ENCODE assay signal across 29 cellular contexts in the genomic region with DNA sequence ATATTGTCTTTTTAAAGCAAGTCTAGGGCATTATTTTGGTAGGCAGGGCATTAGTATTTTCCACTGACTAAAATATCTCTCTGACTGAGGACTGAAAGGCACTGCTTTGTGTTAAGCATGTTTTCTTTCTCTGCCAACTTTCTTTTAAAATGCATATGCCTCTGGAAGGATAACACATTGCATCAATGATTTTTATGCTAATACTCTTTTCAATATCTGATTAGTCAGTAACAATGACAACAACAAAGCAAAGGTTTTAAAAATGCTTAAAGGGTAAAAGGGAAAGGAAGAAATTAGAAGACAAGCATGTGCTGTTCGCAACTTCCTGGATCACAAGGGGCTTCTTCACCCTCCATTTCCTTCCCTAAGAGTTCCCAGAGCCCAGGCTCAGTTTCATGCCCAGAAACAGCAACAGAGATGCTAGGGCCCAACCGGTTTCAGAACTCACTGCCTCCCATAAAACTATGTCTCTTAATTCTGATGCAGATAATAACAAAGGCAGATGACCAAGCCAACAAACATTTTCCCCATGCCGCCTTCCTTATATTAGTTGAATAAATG.
"Had no signal": no experiment of that assay in that cellular context is flagged by ENCODE, and none has a peak within 500 bp of the region (broad histone marks: within the 10 kb centered on the region; RNA-seq: fewer than 3 reads in every experiment).

No MANE protein-coding gene starts in this region.

- H3K27me3 ChIP-seq: dorsolateral prefrontal cortex, esophagus muscularis mucosa, foreskin keratinocyte, gastroesophageal sphincter, heart left ventricle, hepatocyte, left lung, right atrium auricular region, sigmoid colon, upper lobe of right lung, uterus had no signal

- H3K4me3 Mint-ChIP-seq: endodermal cell; mesothelial cell of epicardium; naive B cell; natural killer cell treated with Interleukin-12 subunit alpha and Interleukin-12 subunit beta and Interleukin-15 and Interleukin-18, amount 100 ng/mL, for 72 hours; neural crest cell; stimulated activated naive B cell treated with anti-CD40 and anti-IgM and Interleukin-4, amounts not matched to agents 10 μg/mL and 1 μg/mL and 100 μg/mL, for 72 hours; stimulated activated naive CD8-positive, alpha-beta T cell treated with anti-CD3 and anti-CD28 coated beads, Interleukin-15, Interleukin-2, amounts not matched to agents 100 ng/mL and 50 ng/mL, for 24 hours had no signal

- DNase-seq: dorsolateral prefrontal cortex; effector CD8-positive, alpha-beta T cell; endodermal cell; foreskin keratinocyte; heart left ventricle; left cardiac atrium; left lung; mesenchymal stem cell; mucosa of descending colon; naive B cell; nucleus accumbens; sigmoid colon; stimulated activated CD4-positive, alpha-beta T cell treated with anti-CD3 and anti-CD28 coated beads, Interleukin-2, amount 100 ng/mL, for 24 hours; stimulated activated naive B cell treated with anti-CD40 and anti-IgM and Interleukin-4, amounts not matched to agents 10 μg/mL and 1 μg/mL and 100 μg/mL, for 72 hours; transverse colon; upper lobe of right lung; uterus had no signal

- H3K9me3 ChIP-seq: esophagus muscularis mucosa, gastroesophageal sphincter, left lung, mucosa of descending colon, prostate gland, right atrium auricular region, sigmoid colon, transverse colon, upper lobe of right lung, uterus had no signal

- FAIRE-seq: colon, endothelial cell of umbilical vein, islet of Langerhans had no signal

- H3K27ac ChIP-seq: dorsolateral prefrontal cortex, esophagus muscularis mucosa, foreskin keratinocyte, gastroesophageal sphincter, heart left ventricle, hepatocyte, left lung, prostate gland, right atrium auricular region, sigmoid colon, transverse colon, upper lobe of right lung, uterus had no signal

- H3K36me3 Mint-ChIP-seq: mesothelial cell of epicardium; naive B cell; natural killer cell treated with Interleukin-12 subunit alpha and Interleukin-12 subunit beta and Interleukin-15 and Interleukin-18, amount 100 ng/mL, for 72 hours; stimulated activated naive B cell treated with anti-CD40 and anti-IgM and Interleukin-4, amounts not matched to agents 10 μg/mL and 1 μg/mL and 100 μg/mL, for 72 hours had no signal

- H3K4me1 Mint-ChIP-seq: naive B cell; stimulated activated naive B cell treated with anti-CD40 and anti-IgM and Interleukin-4, amounts not matched to agents 10 μg/mL and 1 μg/mL and 100 μg/mL, for 72 hours had no signal

- H3K4me3 ChIP-seq: dorsolateral prefrontal cortex, esophagus muscularis mucosa, gastroesophageal sphincter, heart left ventricle, hepatocyte, left lung, mucosa of descending colon, prostate gland, right atrium auricular region, sigmoid colon, transverse colon, upper lobe of right lung, uterus had no signal

- H3K36me3 ChIP-seq: esophagus muscularis mucosa, gastroesophageal sphincter, heart left ventricle, left lung, prostate gland, right atrium auricular region, sigmoid colon, transverse colon, upper lobe of right lung, uterus had no signal

- H3K4me1 ChIP-seq: esophagus muscularis mucosa, foreskin keratinocyte, gastroesophageal sphincter, heart left ventricle, left lung, prostate gland, right atrium auricular region, sigmoid colon, transverse colon, upper lobe of right lung, uterus had no signal

- H3K4me2 ChIP-seq: hepatocyte had no signal

- ATAC-seq: foreskin keratinocyte; gastroesophageal sphincter; heart left ventricle; left cardiac atrium; left lung; mucosa of descending colon; natural killer cell treated with Interleukin-12 subunit alpha and Interleukin-12 subunit beta and Interleukin-15 and Interleukin-18, amount 100 ng/mL, for 72 hours; stimulated activated naive B cell treated with anti-CD40 and anti-IgM and Interleukin-4, amounts not matched to agents 10 μg/mL and 1 μg/mL and 100 μg/mL, for 72 hours; upper lobe of right lung had no signal

- H3K9me3 Mint-ChIP-seq: natural killer cell treated with Interleukin-12 subunit alpha and Interleukin-12 subunit beta and Interleukin-15 and Interleukin-18, amount 100 ng/mL, for 72 hours; stimulated activated naive CD8-positive, alpha-beta T cell treated with anti-CD3 and anti-CD28 coated beads, Interleukin-15, Interleukin-2, amounts not matched to agents 100 ng/mL and 50 ng/mL, for 24 hours had no signal

- H3K27me3 Mint-ChIP-seq: naive B cell; stimulated activated naive B cell treated with anti-CD40 and anti-IgM and Interleukin-4, amounts not matched to agents 10 μg/mL and 1 μg/mL and 100 μg/mL, for 72 hours; stimulated activated naive CD8-positive, alpha-beta T cell treated with anti-CD3 and anti-CD28 coated beads, Interleukin-15, Interleukin-2, amounts not matched to agents 100 ng/mL and 50 ng/mL, for 24 hours had no signal

- H3K79me2 ChIP-seq: hepatocyte had no signal

- H3K27ac Mint-ChIP-seq: endodermal cell; mesothelial cell of epicardium; naive B cell; natural killer cell treated with Interleukin-12 subunit alpha and Interleukin-12 subunit beta and Interleukin-15 and Interleukin-18, amount 100 ng/mL, for 72 hours; stimulated activated naive B cell treated with anti-CD40 and anti-IgM and Interleukin-4, amounts not matched to agents 10 μg/mL and 1 μg/mL and 100 μg/mL, for 72 hours; stimulated activated naive CD8-positive, alpha-beta T cell treated with anti-CD3 and anti-CD28 coated beads, Interleukin-15, Interleukin-2, amounts not matched to agents 100 ng/mL and 50 ng/mL, for 24 hours had no signal

- H2AFZ ChIP-seq: hepatocyte had no signal
